Comparison of ENCODE assay signal across 8 cellular contexts in genomic region chrX:19888419-19888879, GRCh38. TPM values are rescaled to one million over a fixed set of nuclear protein-coding genes. Genes with fewer than 3 reads are reported as not detected.
DNase-seq lines count a peak whose midpoint lies in the region; ATAC-seq, FAIRE-seq and TF ChIP-seq lines count a peak whose summit lies in the region.

No MANE protein-coding gene starts in this region.

- peak; percentile 73 for TF ChIP-seq RAD21 in GM12878 (IDR thresholded peaks at IDR 0.05; ENCODE audit: insufficient read depth, low read depth, low read length)

- H2AFZ ChIP-seq in GM12878 (ENCODE audit: control insufficient read depth, low read depth, low read length) = peak overlapping the region; percentile 56

- CTCF ChIA-PET in GM12878 (lab: Yijun Ruan, JAX) = interaction anchor here (0.6 to 1.4 kb wide), 10 partner anchors 17 to 516 kb away, joined by 3 to 7 read pairs (median 4); no protein-coding TSS in a partner anchor

- peak; percentile 10 for ATAC-seq in GM12878
- no peak for ATAC-seq in GM21367 (IDR thresholded peaks at IDR 0.05; ENCODE audit: unreplicated experiment)

- H3K4me3 ChIP-seq in DOHH2 (ENCODE audit: low read length) (peak overlapping the region; percentile 74), HUES6 (ENCODE audit: low read depth, low read length) (peak overlapping the region; percentile 70), GM12878 (peak overlapping the region; percentile 58; the same call in 1 of the 2 replicates)

- in situ Hi-C loops in GM12878 (cut with MboI) = loop anchor here (25.0 kb wide), 1 partner anchor 526 kb away; no protein-coding TSS in a partner anchor

- peaks cover 7% of the 10 kb centered on the region for H3F3A ChIP-seq in DOHH2 (ENCODE audit: control insufficient read depth, insufficient read depth)

- H4K20me1 ChIP-seq in DOHH2 (ENCODE audit: control insufficient read depth, insufficient read depth, low read depth, low read length) (no peaks in the 10 kb centered on the region), GM12878 (ENCODE audit: control insufficient read depth, insufficient read depth) (no peaks in the 10 kb centered on the region)

- H3K27ac ChIP-seq in DOHH2 (ENCODE audit: low read depth, low read length) = no peak overlapping the region
- peak overlapping the region; percentile 22; the same call in 1 of the 2 replicates for H3K27ac ChIP-seq in HUES6 (ENCODE audit: low read depth, low read length)
- H3K27ac ChIP-seq in GM12878 (ENCODE audit: control insufficient read depth, insufficient read depth) = peak overlapping the region; percentile 69

- no peak for TF ChIP-seq EP300 in GM12878 (IDR thresholded peaks at IDR 0.05; ENCODE audit: borderline replicate concordance in 1 of 2, control insufficient read depth in 1 of 2, low read depth in 2 of 2, low read length in 2 of 2)

- RAD21 ChIA-PET in GM12878 (lab: Charles Lee; ENCODE audit: unreplicated experiment) = interaction anchor here (0.6 to 1.8 kb wide), 11 partner anchors 9 to 516 kb away, joined by 3 to 7 read pairs (median 4); no protein-coding TSS in a partner anchor

- H3K79me2 ChIP-seq in DOHH2 (ENCODE audit: control insufficient read depth, low read length) (peaks cover 38% of the 10 kb centered on the region), GM12878 (ENCODE audit: control insufficient read depth, insufficient read depth, low read length) (peaks cover 39% of the 10 kb centered on the region)

- POLR2A ChIA-PET in GM12878 (lab: Charles Lee) = interaction anchor here (1.5 kb wide), 1 partner anchor 11 kb away, joined by 9 read pairs; no protein-coding TSS in a partner anchor

- whole genome bisulfite sequencing in GM12878 (ENCODE audit: insufficient coverage, insufficient replicate concordance, low lambda C conversion rate, missing lambda C conversion rate) = 53% methylated on average over 15 of the region's 15 CpGs

- H3K27me3 ChIP-seq in DOHH2 (ENCODE audit: control insufficient read depth, low read length) (no peaks in the 10 kb centered on the region), HUES6 (ENCODE audit: control insufficient read depth, insufficient read depth, low read length) (peaks cover 14% of the 10 kb centered on the region), GM12878 (replicated peaks in 1 of 2; ENCODE audit: control insufficient read depth in 2 of 2, insufficient read depth in 2 of 2, low read length in 1 of 2) (no peaks in the 10 kb centered on the region)

- SMC1A ChIA-PET in GM12878 (lab: Charles Lee; ENCODE audit: uncharacterized antibody, unreplicated experiment) = interaction anchor here (0.7 to 1.0 kb wide), 7 partner anchors 23 to 294 kb away, joined by 3 to 4 read pairs (median 3); no protein-coding TSS in a partner anchor

- no peaks in the 10 kb centered on the region for H3K36me3 ChIP-seq in DOHH2 (ENCODE audit: control insufficient read depth, low read length)
- H3K36me3 ChIP-seq in HUES6 (ENCODE audit: control insufficient read depth, insufficient read depth, low read length) = no peaks in the 10 kb centered on the region
- no peaks in the 10 kb centered on the region for H3K36me3 ChIP-seq in GM12878 (ENCODE audit: control insufficient read depth in 2 of 2, insufficient read depth in 2 of 2, low read length in 1 of 2)

- DNase-seq in RPMI7951 (ENCODE audit: low read depth) = peak; percentile 78
- DNase-seq in GM12878 (ENCODE audit: low read depth, low spot score) = no peak
- peak; percentile 41 to 60 for DNase-seq in hippocampal formation (lab: John Stamatoyannopoulos, UW)
- DNase-seq in pulmonary artery endothelial cell (ENCODE audit: low read depth, low spot score) = peak; percentile 33
- no peak for DNase-seq in NCI-H1105 treated with DMSO at 0.1 percent for 48 hours (lab: John Stamatoyannopoulos, UW)

- peak; percentile 43 for TF ChIP-seq CTCF in DOHH2 (IDR thresholded peaks at IDR 0.05; ENCODE audit: low read depth, low read length, poor library complexity, severe bottlenecking)
- peak; percentile 15 to 60 (median 33); a peak in 4 of 6 replicates for TF ChIP-seq CTCF in GM12878 (IDR thresholded peaks at IDR 0.05 in 2 of 3, conservative IDR thresholded peaks at IDR 0.05 in 1 of 3; ENCODE audit: control insufficient read depth in 2 of 3, extremely low read depth in 1 of 3, insufficient read depth in 1 of 3, low read depth in 3 of 3, low read length in 3 of 3)

- no peak for FAIRE-seq in GM12878 (lab: Jason Lieb, UNC)

- no peak for TF ChIP-seq POLR2A in GM12878 (IDR thresholded peaks at IDR 0.05; ENCODE audit: low read depth, low read length)

- no TSS peak for BruUV-seq in GM12878 (replicated peaks; lab: Mats Ljungman, UMichigan)

- H3K9me3 ChIP-seq in DOHH2 (ENCODE audit: control insufficient read depth, insufficient read depth, low read length) (no peaks in the 10 kb centered on the region), HUES6 (ENCODE audit: control insufficient read depth, insufficient read depth, low read depth, low read length) (no peaks in the 10 kb centered on the region), GM12878 (replicated peaks; ENCODE audit: control insufficient read depth, insufficient read depth, low read length) (no peaks in the 10 kb centered on the region; the same call in 2 of the 3 replicates)

- intact Hi-C loops in GM12878 (cut with micrococcal nuclease; ENCODE audit: unreplicated experiment) = loop anchor here (5.0 to 10.0 kb wide), 3 partner anchors 179 to 544 kb away; partner anchors contain the start of gene PDHA1

- peak overlapping the region; percentile 81 for H3K9ac ChIP-seq in HUES6 (ENCODE audit: low read length)
- H3K9ac ChIP-seq in GM12878 (ENCODE audit: control insufficient read depth, insufficient read depth, low read length) = peak overlapping the region; percentile 56; the same call in 1 of the 2 replicates

- H3K4me1 ChIP-seq in DOHH2 (ENCODE audit: control insufficient read depth, low read length) = peaks cover 47% of the 10 kb centered on the region
- H3K4me1 ChIP-seq in HUES6 (ENCODE audit: control insufficient read depth, insufficient read depth, low read length) = peaks cover 14% of the 10 kb centered on the region
- peaks cover 9% of the 10 kb centered on the region; the same call in 1 of the 2 replicates for H3K4me1 ChIP-seq in GM12878 (ENCODE audit: control insufficient read depth, insufficient read depth, low read length)

- no peaks in the 10 kb centered on the region for H3K9me2 ChIP-seq in DOHH2 (replicated peaks; ENCODE audit: control insufficient read depth, low read length)

- peak overlapping the region; percentile 87 for H3K4me2 ChIP-seq in DOHH2 (ENCODE audit: low read length)
- peak overlapping the region; percentile 59 for H3K4me2 ChIP-seq in GM12878 (ENCODE audit: control insufficient read depth, insufficient read depth)

TF ChIP-seq in GM12878, 131 proteins besides CTCF, POLR2A, EP300 and RAD21 (continues in another document):
- peak; percentile 37; the same call in 1 of the 2 replicates for TF ChIP-seq RUNX3 (IDR thresholded peaks at IDR 0.05; ENCODE audit: low read length)
- no peak for TF ChIP-seq ZBTB4 (CRISPR knock-in tag; IDR thresholded peaks at IDR 0.05)
- TF ChIP-seq JUND (IDR thresholded peaks at IDR 0.05; ENCODE audit: low read depth, low read length) = no peak
- TF ChIP-seq MXI1 (IDR thresholded peaks at IDR 0.05; ENCODE audit: low read depth, low read length) = no peak

RNA-seq across cellular contexts. Expression of gene SH3KBP1, which starts 1.0 kb away (rescaled TPM):
- total RNA-seq in RPMI7951 (2014; rRNA removed; shearing (Covaris generic)) = 55.0 and 67.8 TPM in 2 replicates
- 127 and 135 TPM in 2 replicates for total RNA-seq in GM12878 (2013; cell fraction: nucleolus; rRNA removed)
- 62.9 and 64.1 TPM in 2 replicates for total RNA-seq in GM12878 (2014; rRNA removed)
- 93.8 and 97.0 TPM in 2 replicates for total RNA-seq in GM12878 (2014; rRNA removed; fragmentation: Illumina TruSeq; extraction: Trizol)
- 133 and 147 TPM in 2 replicates for total RNA-seq in GM12878 (2021)
- polyA plus RNA-seq in GM12878 (2011; ENCODE audit: low read depth) = 47.8 TPM
- 196 and 229 TPM in 2 replicates for polyA plus RNA-seq in GM12878 (2011; rRNA removed)
- polyA plus RNA-seq in GM12878 (2011; cell fraction: cytosol; rRNA removed) = 102 and 107 TPM in 2 replicates
- 109 and 117 TPM in 2 replicates for polyA plus RNA-seq in GM12878 (2011; cell fraction: nucleus; rRNA removed)
- 97.8 and 124 TPM in 2 replicates for polyA plus RNA-seq in GM12878 (2012)
- polyA plus RNA-seq in GM12878 (2014; fragmentation: Illumina TruSeq; extraction: Trizol) = 138 and 150 TPM in 2 replicates
- 10 to 100 TPM; 19.4 to 29.4 TPM for polyA plus RNA-seq in GM12878 (2014; fragmentation: Nextera tagmentation; extraction: Ambion mirVana)
- polyA plus RNA-seq in GM12878 (2014; rRNA removed) = 77.0 and 88.7 TPM in 2 replicates
- 100 to 1,000 TPM; 202 to 208 TPM for polyA plus RNA-seq in GM12878 (2016; fragmentation: Nextera tagmentation; extraction: Ambion mirVana)
- polyA minus RNA-seq in GM12878 (2011; rRNA and poly(A)+ RNA removed) = 189 and 277 TPM in 2 replicates
- polyA minus RNA-seq in GM12878 (2011; cell fraction: cytosol; rRNA and poly(A)+ RNA removed) = 51.5 and 57.2 TPM in 2 replicates
- polyA minus RNA-seq in GM12878 (2011; cell fraction: nucleus; rRNA and poly(A)+ RNA removed) = 31.6 and 79.4 TPM in 2 replicates
- total RNA-seq in pulmonary artery endothelial cell = 6.5 and 7.1 TPM in 2 replicates

Comparison
In these comparisons a context has a peak if more than half of its experiments do, and no peak if none do; other contexts are left out.
1. DNase-seq: peak in RPMI7951 (single experiment), hippocampal formation (2 of 2) and pulmonary artery endothelial cell (single experiment); none in GM12878 (single experiment) and NCI-H1105 treated with DMSO at 0.1 percent for 48 hours (single experiment).
2. Peak in every context shown above with its lines, with median percentiles within 50 percentile points of each other: H3K4me3 ChIP-seq.